8 cellular contexts compared by ENCODE assay signal in genomic region chr2:68909793-68910674, GRCh38. TPM values are rescaled to one million over a fixed set of nuclear protein-coding genes. Genes with fewer than 3 reads are reported as not detected.
DNase-seq lines count a peak whose midpoint lies in the region; ATAC-seq, FAIRE-seq and TF ChIP-seq lines count a peak whose summit lies in the region.

No MANE protein-coding gene starts in this region.

- H3K36me3 ChIP-seq in H7 (replicated peaks; ENCODE audit: control insufficient read depth, insufficient read depth, low read length) = no peaks in the 10 kb centered on the region

- no peak for FAIRE-seq in D721Med (lab: Jason Lieb, UNC)

- no peaks in the 10 kb centered on the region for H3K27me3 ChIP-seq in H7 (ENCODE audit: control insufficient read depth, insufficient read depth, low read length)

- peak overlapping the region; percentile 48 for H3K4me3 Mint-ChIP-seq in T-helper 1 cell treated with Interleukin-12 subunit alpha and Interleukin-12 subunit beta and Interleukin-4 antibody, amounts not matched to agents 30 μg/mL and 1 μg/mL, for 36 hours

- peaks cover 6% of the 10 kb centered on the region for H3K36me3 Mint-ChIP-seq in T-helper 1 cell treated with Interleukin-12 subunit alpha and Interleukin-12 subunit beta and Interleukin-4 antibody, amounts not matched to agents 30 μg/mL and 1 μg/mL, for 36 hours (ENCODE audit: low read depth)

- peaks cover 36% of the 10 kb centered on the region for H3K4me1 Mint-ChIP-seq in T-helper 1 cell treated with Interleukin-12 subunit alpha and Interleukin-12 subunit beta and Interleukin-4 antibody, amounts not matched to agents 30 μg/mL and 1 μg/mL, for 36 hours (ENCODE audit: low read depth)

- TF ChIP-seq CTCF in D721Med (IDR thresholded peaks at IDR 0.05; ENCODE audit: insufficient read depth, missing control alignments) = peak; percentile 80

- peak overlapping the region; percentile 85 for H3K27ac Mint-ChIP-seq in T-helper 1 cell treated with Interleukin-12 subunit alpha and Interleukin-12 subunit beta and Interleukin-4 antibody, amounts not matched to agents 30 μg/mL and 1 μg/mL, for 36 hours

- no peak overlapping the region for H3K4me3 ChIP-seq in H7 (ENCODE audit: insufficient read depth, low read depth, low read length)

- H3K9me3 Mint-ChIP-seq in T-helper 1 cell treated with Interleukin-12 subunit alpha and Interleukin-12 subunit beta and Interleukin-4 antibody, amounts not matched to agents 30 μg/mL and 1 μg/mL, for 36 hours = no peaks in the 10 kb centered on the region

- DNase-seq in D721Med (ENCODE audit: insufficient read length, low spot score) (no peak), H7 (peak; percentile 65), NCI-H1436 (lab: John Stamatoyannopoulos, UW) (peak; percentile 78), amniotic stem cell (lab: John Stamatoyannopoulos, UW) (peak; percentile 65), iPS DF 19.7 (ENCODE audit: low read depth, low spot score) (peak; percentile 61)
- DNase-seq in stimulated activated CD4-positive, alpha-beta T cell treated with anti-CD3 and anti-CD28 coated beads, Interleukin-15, amount 100 ng/mL, for 1 hour (ENCODE audit: low read depth in 1 of 2, low spot score in 1 of 2) = peak; percentile 42 to 50

- no peaks in the 10 kb centered on the region for H3K27me3 Mint-ChIP-seq in T-helper 1 cell treated with Interleukin-12 subunit alpha and Interleukin-12 subunit beta and Interleukin-4 antibody, amounts not matched to agents 30 μg/mL and 1 μg/mL, for 36 hours (ENCODE audit: low read depth)

- ATAC-seq in GM21423 (IDR thresholded peaks at IDR 0.05; ENCODE audit: unreplicated experiment) = no peak

RNA-seq across cellular contexts. Expression of gene BMP10, which starts 38.8 kb away (rescaled TPM):
- not detected in 2 replicates for total RNA-seq in H7 (2014; rRNA removed; shearing (Covaris generic))

RNA-seq across cellular contexts. Expression of gene GKN2, which starts 42.7 kb away (rescaled TPM):
- not detected in 2 replicates for total RNA-seq in H7 (2014; rRNA removed; shearing (Covaris generic))
